1 cellular context compared by ENCODE assay signal in the genomic region with DNA sequence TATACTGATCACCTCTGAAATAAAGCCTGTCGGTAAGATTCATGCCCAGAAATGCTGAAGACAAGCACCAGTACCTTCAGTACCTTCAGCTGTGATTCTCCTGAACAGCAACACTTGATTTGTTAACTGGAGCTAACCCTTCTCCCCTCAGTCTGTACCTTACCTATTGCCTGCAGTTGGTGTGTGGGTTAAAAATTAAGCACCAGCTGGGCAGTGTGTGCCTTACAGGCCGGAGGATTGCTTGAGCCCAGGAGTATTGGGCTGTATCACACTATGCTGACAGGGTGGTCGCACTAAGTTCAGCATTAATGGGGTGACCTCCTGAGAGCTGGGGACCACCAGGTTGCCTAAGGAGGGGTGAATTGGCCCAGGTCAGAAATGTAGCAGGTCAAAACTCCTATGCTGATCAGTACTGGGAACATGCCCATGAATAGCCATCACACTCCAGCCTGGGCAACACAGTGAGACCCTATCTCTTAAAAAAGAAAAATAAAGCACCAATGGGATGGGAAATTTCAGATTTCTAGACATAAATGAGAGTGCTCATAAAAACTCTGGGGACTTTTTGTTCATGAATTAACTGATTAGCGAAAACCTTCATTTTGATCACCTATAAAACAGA.
TF ChIP-seq lines count a peak whose summit lies in the region.

No MANE protein-coding gene starts in this region.

TF ChIP-seq in GM12878, 131 proteins besides CTCF, POLR2A, EP300 and RAD21:
- TF ChIP-seq, protein P1, sequence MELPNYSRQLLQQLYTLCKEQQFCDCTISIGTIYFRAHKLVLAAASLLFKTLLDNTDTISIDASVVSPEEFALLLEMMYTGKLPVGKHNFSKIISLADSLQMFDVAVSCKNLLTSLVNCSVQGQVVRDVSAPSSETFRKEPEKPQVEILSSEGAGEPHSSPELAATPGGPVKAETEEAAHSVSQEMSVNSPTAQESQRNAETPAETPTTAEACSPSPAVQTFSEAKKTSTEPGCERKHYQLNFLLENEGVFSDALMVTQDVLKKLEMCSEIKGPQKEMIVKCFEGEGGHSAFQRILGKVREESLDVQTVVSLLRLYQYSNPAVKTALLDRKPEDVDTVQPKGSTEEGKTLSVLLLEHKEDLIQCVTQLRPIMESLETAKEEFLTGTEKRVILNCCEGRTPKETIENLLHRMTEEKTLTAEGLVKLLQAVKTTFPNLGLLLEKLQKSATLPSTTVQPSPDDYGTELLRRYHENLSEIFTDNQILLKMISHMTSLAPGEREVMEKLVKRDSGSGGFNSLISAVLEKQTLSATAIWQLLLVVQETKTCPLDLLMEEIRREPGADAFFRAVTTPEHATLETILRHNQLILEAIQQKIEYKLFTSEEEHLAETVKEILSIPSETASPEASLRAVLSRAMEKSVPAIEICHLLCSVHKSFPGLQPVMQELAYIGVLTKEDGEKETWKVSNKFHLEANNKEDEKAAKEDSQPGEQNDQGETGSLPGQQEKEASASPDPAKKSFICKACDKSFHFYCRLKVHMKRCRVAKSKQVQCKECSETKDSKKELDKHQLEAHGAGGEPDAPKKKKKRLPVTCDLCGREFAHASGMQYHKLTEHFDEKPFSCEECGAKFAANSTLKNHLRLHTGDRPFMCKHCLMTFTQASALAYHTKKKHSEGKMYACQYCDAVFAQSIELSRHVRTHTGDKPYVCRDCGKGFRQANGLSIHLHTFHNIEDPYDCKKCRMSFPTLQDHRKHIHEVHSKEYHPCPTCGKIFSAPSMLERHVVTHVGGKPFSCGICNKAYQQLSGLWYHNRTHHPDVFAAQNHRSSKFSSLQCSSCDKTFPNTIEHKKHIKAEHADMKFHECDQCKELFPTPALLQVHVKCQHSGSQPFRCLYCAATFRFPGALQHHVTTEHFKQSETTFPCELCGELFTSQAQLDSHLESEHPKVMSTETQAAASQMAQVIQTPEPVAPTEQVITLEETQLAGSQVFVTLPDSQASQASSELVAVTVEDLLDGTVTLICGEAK (IDR thresholded peaks at IDR 0.05; ENCODE audit: borderline replicate concordance): no peak
- no peak for TF ChIP-seq POU2F2 (IDR thresholded peaks at IDR 0.05; ENCODE audit: borderline replicate concordance, low read depth, low read length)
- no peak for TF ChIP-seq ZNF217 (IDR thresholded peaks at IDR 0.05)
- no peak for TF ChIP-seq HDAC2 (IDR thresholded peaks at IDR 0.05)
- no peak for TF ChIP-seq MEF2B (IDR thresholded peaks at IDR 0.05; ENCODE audit: partially characterized antibody, poor library complexity, severe bottlenecking)
- TF ChIP-seq PAX5 (IDR thresholded peaks at IDR 0.05; ENCODE audit: borderline replicate concordance, low read depth, low read length): no peak
- no peak for TF ChIP-seq KDM1A (IDR thresholded peaks at IDR 0.05; ENCODE audit: borderline replicate concordance)
- TF ChIP-seq, protein P2, sequence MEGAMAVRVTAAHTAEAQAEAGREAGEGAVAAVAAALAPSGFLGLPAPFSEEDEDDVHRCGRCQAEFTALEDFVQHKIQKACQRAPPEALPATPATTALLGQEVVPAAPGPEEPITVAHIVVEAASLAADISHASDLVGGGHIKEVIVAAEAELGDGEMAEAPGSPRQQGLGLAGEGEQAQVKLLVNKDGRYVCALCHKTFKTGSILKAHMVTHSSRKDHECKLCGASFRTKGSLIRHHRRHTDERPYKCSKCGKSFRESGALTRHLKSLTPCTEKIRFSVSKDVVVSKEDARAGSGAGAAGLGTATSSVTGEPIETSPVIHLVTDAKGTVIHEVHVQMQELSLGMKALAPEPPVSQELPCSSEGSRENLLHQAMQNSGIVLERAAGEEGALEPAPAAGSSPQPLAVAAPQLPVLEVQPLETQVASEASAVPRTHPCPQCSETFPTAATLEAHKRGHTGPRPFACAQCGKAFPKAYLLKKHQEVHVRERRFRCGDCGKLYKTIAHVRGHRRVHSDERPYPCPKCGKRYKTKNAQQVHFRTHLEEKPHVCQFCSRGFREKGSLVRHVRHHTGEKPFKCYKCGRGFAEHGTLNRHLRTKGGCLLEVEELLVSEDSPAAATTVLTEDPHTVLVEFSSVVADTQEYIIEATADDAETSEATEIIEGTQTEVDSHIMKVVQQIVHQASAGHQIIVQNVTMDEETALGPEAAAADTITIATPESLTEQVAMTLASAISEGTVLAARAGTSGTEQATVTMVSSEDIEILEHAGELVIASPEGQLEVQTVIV (IDR thresholded peaks at IDR 0.05; ENCODE audit: borderline replicate concordance, partially characterized antibody): no peak
- TF ChIP-seq IKZF2 (IDR thresholded peaks at IDR 0.05): no peak
- no peak for TF ChIP-seq HCFC1 (IDR thresholded peaks at IDR 0.05; ENCODE audit: low read length)
- TF ChIP-seq, protein P3, sequence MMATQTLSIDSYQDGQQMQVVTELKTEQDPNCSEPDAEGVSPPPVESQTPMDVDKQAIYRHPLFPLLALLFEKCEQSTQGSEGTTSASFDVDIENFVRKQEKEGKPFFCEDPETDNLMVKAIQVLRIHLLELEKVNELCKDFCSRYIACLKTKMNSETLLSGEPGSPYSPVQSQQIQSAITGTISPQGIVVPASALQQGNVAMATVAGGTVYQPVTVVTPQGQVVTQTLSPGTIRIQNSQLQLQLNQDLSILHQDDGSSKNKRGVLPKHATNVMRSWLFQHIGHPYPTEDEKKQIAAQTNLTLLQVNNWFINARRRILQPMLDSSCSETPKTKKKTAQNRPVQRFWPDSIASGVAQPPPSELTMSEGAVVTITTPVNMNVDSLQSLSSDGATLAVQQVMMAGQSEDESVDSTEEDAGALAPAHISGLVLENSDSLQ (IDR thresholded peaks at IDR 0.05): no peak
- no peak for TF ChIP-seq JUND (IDR thresholded peaks at IDR 0.05; ENCODE audit: low read depth, low read length)
- TF ChIP-seq RCOR1 (conservative IDR thresholded peaks at IDR 0.05; ENCODE audit: low read depth, low read length): no peak
